ENCODE assay signal across 39 cellular contexts in the genomic region with DNA sequence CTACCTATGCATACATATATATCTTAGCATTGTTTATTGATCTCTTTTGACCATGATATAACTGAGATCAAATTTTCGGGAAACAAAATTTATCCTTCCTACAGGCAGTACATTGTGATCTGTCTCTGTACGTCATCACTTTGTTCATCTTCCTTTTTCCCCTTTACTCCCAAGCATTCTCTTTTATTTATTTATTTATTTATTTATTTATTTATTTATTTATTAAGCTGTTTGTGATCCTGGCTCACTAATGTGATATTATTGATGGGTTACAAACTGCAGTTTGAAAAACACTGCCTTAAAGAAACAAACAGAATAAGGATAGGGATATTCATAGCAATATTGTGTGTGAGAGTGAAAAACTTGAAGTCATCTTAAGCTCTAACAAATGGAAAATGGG. TPM values are rescaled to one million over a fixed set of nuclear protein-coding genes. Genes with fewer than 3 reads are reported as not detected.
"Had no signal": no experiment of that assay in that cellular context is flagged by ENCODE, and none has a peak within 500 bp of the region (broad histone marks: within the 10 kb centered on the region; RNA-seq: fewer than 3 reads in every experiment).

No MANE protein-coding gene starts in this region.

- H3K27me3 ChIP-seq: MG63 had no signal

- H3K4me3 ChIP-seq: MG63 had no signal

- DNase-seq: Karpas-422, Kasumi-1, MG63, MM.1S, MV-4-11, NCI-H1048, NCI-H1092, NCI-H1092 treated with DMSO at 0.1 percent for 48 hours, NCI-H1105, NCI-H1105 treated with DMSO at 0.1 percent for 48 hours, NCI-H1417, NCI-H1417 treated with DMSO at 0.1 percent for 48 hours, NCI-H1436, NCI-H1436 treated with DMSO at 0.1 percent for 48 hours, NCI-H146, NCI-H1694, NCI-H1694 treated with DMSO at 0.1 percent for 48 hours, NCI-H187, NCI-H187 treated with DMSO at 0.1 percent for 48 hours, NCI-H1930, NCI-H2029, NCI-H2029 treated with DMSO at 0.1 percent for 48 hours, NCI-H2081, NCI-H2081 treated with DMSO at 0.1 percent for 48 hours, NCI-H2107, NCI-H2171, NCI-H2171 treated with DMSO at 0.1 percent for 48 hours, NCI-H2227 treated with DMSO at 0.1 percent for 48 hours, NCI-H226, NCI-H345, NCI-H446, NCI-H446 treated with DMSO at 0.1 percent for 48 hours, NCI-H510A, NCI-H510A treated with DMSO at 0.1 percent for 48 hours, NCI-H524 had no signal

- H3K36me3 ChIP-seq: MG63 had no signal

- H3K9me3 ChIP-seq: MG63 had no signal

RNA-seq across cellular contexts. Expression of a gene that starts 56.1 kb away (rescaled TPM):
- total RNA-seq: LHCN-M2, M059J, MCF 10A, NCI-H460 had no signal
